ENCODE assay signal across 14 cellular contexts in genomic region chr12:89235189-89235993, GRCh38.
DNase-seq lines count a peak whose midpoint lies in the region; ATAC-seq and TF ChIP-seq lines count a peak whose summit lies in the region.
"Had no signal": no experiment of that assay in that cellular context is flagged by ENCODE, and none has a peak within 500 bp of the region (broad histone marks: within the 10 kb centered on the region; RNA-seq: fewer than 3 reads in every experiment).

No MANE protein-coding gene starts in this region.

- H3K4me3 ChIP-seq in right cardiac atrium (ENCODE audit: low read length) (no peak overlapping the region), body of pancreas (no peak overlapping the region)
- H3K4me3 ChIP-seq: pancreas had no signal

- DNase-seq in AML-193 (lab: John Stamatoyannopoulos, UW) (peak; percentile 21 to 37), CMK (ENCODE audit: low read depth) (peak; percentile 65), T-helper 17 cell (no peak), right cardiac atrium (no peak), body of pancreas (no peak), omental fat pad (ENCODE audit: low spot score) (no peak), NCI-H510A (lab: John Stamatoyannopoulos, UW) (no peak)
- DNase-seq: activated CD4-positive, alpha-beta T cell treated with anti-CD3 and anti-CD28 coated beads, Interleukin-2, amount 50 U/mL, for 1 hour; DMS153; NCI-H2107; pancreas; stimulated activated CD4-positive, alpha-beta T cell treated with anti-CD3 and anti-CD28 coated beads, Interleukin-2, amount 100 ng/mL, for 48 hours had no signal

- TF ChIP-seq CTCF in body of pancreas (IDR thresholded peaks at IDR 0.05) (no peak), omental fat pad (IDR thresholded peaks at IDR 0.05) (no peak)

- peak overlapping the region; percentile 8 for H3K27ac Mint-ChIP-seq in T-helper 17 cell
- H3K27ac Mint-ChIP-seq: brain had no signal

- no peaks in the 10 kb centered on the region for H3K27me3 Mint-ChIP-seq in T-helper 17 cell

- H3K27me3 ChIP-seq in right cardiac atrium (ENCODE audit: control insufficient read depth, insufficient read depth): no peaks in the 10 kb centered on the region
- H3K27me3 ChIP-seq in body of pancreas: no peaks in the 10 kb centered on the region
- H3K27me3 ChIP-seq: pancreas had no signal

- H3K36me3 Mint-ChIP-seq in T-helper 17 cell (ENCODE audit: low read depth): no peaks in the 10 kb centered on the region
- H3K36me3 Mint-ChIP-seq: brain had no signal

- WGBS in right cardiac atrium: 35% methylated on average over 5 of the region's 5 CpGs
- WGBS in body of pancreas, 2 donors: 37 to 48% methylated on average over 5 of the region's 5 CpGs

- H3K9me3 ChIP-seq in T-helper 17 cell (ENCODE audit: control insufficient read depth, low read length, poor library complexity, severe bottlenecking): no peaks in the 10 kb centered on the region
- H3K9me3 ChIP-seq in right cardiac atrium (ENCODE audit: control insufficient read depth, low read length): no peaks in the 10 kb centered on the region
- no peaks in the 10 kb centered on the region for H3K9me3 ChIP-seq in body of pancreas
- H3K9me3 ChIP-seq: pancreas had no signal

- H3K36me3 ChIP-seq in body of pancreas (replicated peaks in 1 of 2; ENCODE audit: insufficient read depth in 1 of 2, low read depth in 2 of 2): no peaks in the 10 kb centered on the region
- H3K36me3 ChIP-seq: pancreas had no signal

- ATAC-seq in T-helper 17 cell: peak; percentile 72
- ATAC-seq in right cardiac atrium: peak; percentile 33 to 89
- ATAC-seq in body of pancreas: no peak
- ATAC-seq in GM21786 (IDR thresholded peaks at IDR 0.05; ENCODE audit: unreplicated experiment): no peak
- ATAC-seq in omental fat pad (ENCODE audit: low FRiP score): no peak
- ATAC-seq: pancreas had no signal

- H3K27ac ChIP-seq in right cardiac atrium (ENCODE audit: low read length): no peak overlapping the region
- no peak overlapping the region for H3K27ac ChIP-seq in body of pancreas
- H3K27ac ChIP-seq: pancreas had no signal

- H3K4me3 Mint-ChIP-seq in T-helper 17 cell: peak overlapping the region; percentile 74
- H3K4me3 Mint-ChIP-seq: brain had no signal

- no peak for TF ChIP-seq POLR2A in body of pancreas (IDR thresholded peaks at IDR 0.05)

- peaks cover 6% of the 10 kb centered on the region for H3K4me1 ChIP-seq in right cardiac atrium (ENCODE audit: control insufficient read depth, insufficient read depth, low read length)
- H3K4me1 ChIP-seq in body of pancreas: no peaks in the 10 kb centered on the region
- H3K4me1 ChIP-seq: pancreas had no signal

- intact Hi-C loops in right cardiac atrium (cut with DNase I): loop anchor here in 1 of 4 donors (10.0 kb wide), 1 partner anchor 109 kb away; no protein-coding TSS in a partner anchor
- intact Hi-C loops in body of pancreas (cut with DNase I): no loop called here

- peaks cover 27% of the 10 kb centered on the region for H3K4me1 Mint-ChIP-seq in T-helper 17 cell

Comparison
In these comparisons a context has a peak if more than half of its experiments do, and no peak if none do; other contexts are left out.
1. DNase-seq: peak in AML-193 (2 of 2) and CMK (single experiment); none in T-helper 17 cell (0 of 3), right cardiac atrium (0 of 3), body of pancreas (0 of 4), omental fat pad (single experiment) and NCI-H510A (single experiment).
2. ATAC-seq: peak in T-helper 17 cell (single experiment) and right cardiac atrium (2 of 2); none in body of pancreas (single experiment), GM21786 (single experiment) and omental fat pad (single experiment).